ENCODE assay signal across 9 cellular contexts in genomic region chr15:79673416-79674123, GRCh38.
DNase-seq lines count a peak whose midpoint lies in the region; ATAC-seq and TF ChIP-seq lines count a peak whose summit lies in the region.
"Had no signal": no experiment of that assay in that cellular context is flagged by ENCODE, and none has a peak within 500 bp of the region (broad histone marks: within the 10 kb centered on the region; RNA-seq: fewer than 3 reads in every experiment).

No MANE protein-coding gene starts in this region.

- H3K36me3 ChIP-seq in left lung = no peaks in the 10 kb centered on the region
- no peaks in the 10 kb centered on the region for H3K36me3 ChIP-seq in SJCRH30

- peaks cover 0 to 4% (median 0%) of the 10 kb centered on the region in 9 donors for H3K9me3 Mint-ChIP-seq in naive thymus-derived CD8-positive, alpha-beta T cell

- H3K9me3 ChIP-seq in left lung (no peaks in the 10 kb centered on the region), SJCRH30 (replicated peaks) (no peaks in the 10 kb centered on the region)

- H3K27me3 Mint-ChIP-seq in naive thymus-derived CD8-positive, alpha-beta T cell = peaks cover 24 to 43% (median 29%) of the 10 kb centered on the region in 5 donors

- H3K27ac ChIP-seq in left lung = no peak overlapping the region
- no peak overlapping the region for H3K27ac ChIP-seq in SJCRH30

- intact Hi-C loops in left lung (cut with DNase I) = no loop called here

- POLR2A ChIA-PET in naive thymus-derived CD8-positive, alpha-beta T cell (lab: Charles Lee) = no interaction called here

- peaks cover 0 to 4% of the 10 kb centered on the region in 2 donors for H3K27me3 ChIP-seq in left lung
- no peaks in the 10 kb centered on the region for H3K27me3 ChIP-seq in SJCRH30

- DNase-seq in AG20443 (ENCODE audit: low spot score) (peak; percentile 61), choroid plexus epithelial cell (ENCODE audit: low read depth) (peak; percentile 80), NCI-H2107 treated with DMSO at 0.1 percent for 48 hours (lab: John Stamatoyannopoulos, UW; ENCODE audit: unreplicated experiment) (no peak), left lung (no peak), SJCRH30 (no peak)
- DNase-seq in Jurkat, Clone E6-1 (ENCODE audit: low read depth, low spot score) = peak; percentile 39
- DNase-seq in naive thymus-derived CD8-positive, alpha-beta T cell = no peak

- peak; percentile 39 for TF ChIP-seq CTCF in choroid plexus epithelial cell (conservative IDR thresholded peaks at IDR 0.05; ENCODE audit: low read depth, low read length)
- TF ChIP-seq CTCF in left lung (IDR thresholded peaks at IDR 0.05) = no peak

- H3K4me1 ChIP-seq in left lung (no peaks in the 10 kb centered on the region), SJCRH30 (no peaks in the 10 kb centered on the region)

- no peak overlapping the region for H3K27ac Mint-ChIP-seq in naive thymus-derived CD8-positive, alpha-beta T cell
- H3K27ac Mint-ChIP-seq: activated naive CD8-positive, alpha-beta T cell had no signal

- no peak overlapping the region for H3K4me3 ChIP-seq in Jurkat, Clone E6-1 (ENCODE audit: low read length)
- no peak overlapping the region for H3K4me3 ChIP-seq in choroid plexus epithelial cell (ENCODE audit: low read depth, low read length)
- no peak overlapping the region for H3K4me3 ChIP-seq in left lung
- no peak overlapping the region for H3K4me3 ChIP-seq in SJCRH30

- peak; percentile 94 for ATAC-seq in GM21390 (IDR thresholded peaks at IDR 0.05; ENCODE audit: unreplicated experiment)
- ATAC-seq in left lung = no peak
- ATAC-seq in naive thymus-derived CD8-positive, alpha-beta T cell = no peak

- no peaks in the 10 kb centered on the region for H3K36me3 Mint-ChIP-seq in naive thymus-derived CD8-positive, alpha-beta T cell
- H3K36me3 Mint-ChIP-seq: activated naive CD8-positive, alpha-beta T cell had no signal

- no peak overlapping the region for H3K4me3 Mint-ChIP-seq in naive thymus-derived CD8-positive, alpha-beta T cell
- H3K4me3 Mint-ChIP-seq: activated naive CD8-positive, alpha-beta T cell had no signal

- H3K4me1 Mint-ChIP-seq in naive thymus-derived CD8-positive, alpha-beta T cell = no peaks in the 10 kb centered on the region

Comparison
In these comparisons a context has a peak if more than half of its experiments do, and no peak if none do; other contexts are left out.
1. DNase-seq: peak in AG20443 (single experiment), Jurkat, Clone E6-1 (single experiment) and choroid plexus epithelial cell (single experiment); none in NCI-H2107 treated with DMSO at 0.1 percent for 48 hours (single experiment), left lung (0 of 2), naive thymus-derived CD8-positive, alpha-beta T cell (0 of 10) and SJCRH30 (0 of 2).